29 cellular contexts compared by ENCODE assay signal in the genomic region with DNA sequence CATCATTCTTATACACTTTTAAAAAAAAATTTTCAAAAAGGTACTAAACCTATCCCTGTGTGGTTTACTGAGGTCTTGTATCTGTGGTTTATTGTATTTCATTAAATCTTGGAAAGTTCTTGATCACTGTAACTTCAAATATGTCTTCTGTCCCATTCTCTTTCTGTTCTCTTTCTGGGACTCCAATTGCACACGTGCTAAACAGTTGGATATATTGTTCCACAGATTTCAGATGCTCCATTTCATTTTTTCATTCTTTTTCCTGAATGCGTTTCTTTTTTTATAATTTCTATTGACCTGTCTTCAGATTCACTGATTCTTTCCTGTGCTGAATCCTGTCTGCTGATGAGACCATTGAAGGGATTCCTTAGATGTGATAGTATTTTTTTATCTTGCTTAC.
"Had no signal": no experiment of that assay in that cellular context is flagged by ENCODE, and none has a peak within 500 bp of the region (broad histone marks: within the 10 kb centered on the region; RNA-seq: fewer than 3 reads in every experiment).

No MANE protein-coding gene starts in this region.

- H3K27ac Mint-ChIP-seq: activated B cell treated with CpG ODN at 0.5 μM for 24 hours; activated CD8-positive, alpha-beta T cell treated with anti-CD3 and anti-CD28 coated beads for 36 hours; activated naive CD4-positive, alpha-beta T cell treated with anti-CD3 and anti-CD28 coated beads, Interleukin-2, amount 10 ng/mL, durations not matched to agents 7 days and 5 days; activated naive CD4-positive, alpha-beta T cell treated with anti-CD3 and anti-CD28 coated beads, Interleukin-2, amount 50 U/mL, for 72 hours; effector memory CD8-positive, alpha-beta T cell; T-helper 17 cell; T-helper 2 cell treated with Interferon-gamma antibody and Interleukin-4, amounts not matched to agents 5 μg/mL and 100 μg/mL, for 36 hours had no signal

- ATAC-seq: activated CD4-positive, CD25-positive, alpha-beta regulatory T cell treated with anti-CD3 and anti-CD28 coated beads, Interleukin-2, amount 50 U/mL, for 24 hours; activated CD8-positive, alpha-beta T cell treated with anti-CD3 and anti-CD28 coated beads for 36 hours; activated naive CD4-positive, alpha-beta T cell treated with anti-CD3 and anti-CD28 coated beads, Interleukin-2, amount 50 U/mL, for 72 hours; body of pancreas; effector memory CD8-positive, alpha-beta T cell; T-helper 17 cell had no signal

- H3K4me3 ChIP-seq: adrenal gland, body of pancreas, esophagus squamous epithelium had no signal

- H3K9me3 ChIP-seq: body of pancreas had no signal

- H3K27ac ChIP-seq: adrenal gland, body of pancreas, esophagus squamous epithelium, WERI-Rb-1 had no signal

- H3K27me3 ChIP-seq: adrenal gland, body of pancreas, esophagus squamous epithelium had no signal

- H3K4me3 Mint-ChIP-seq: activated B cell treated with CpG ODN at 0.5 μM for 24 hours; activated CD8-positive, alpha-beta T cell treated with anti-CD3 and anti-CD28 coated beads for 36 hours; activated naive CD4-positive, alpha-beta T cell treated with anti-CD3 and anti-CD28 coated beads, Interleukin-2, amount 10 ng/mL, durations not matched to agents 7 days and 5 days; effector memory CD8-positive, alpha-beta T cell; T-helper 17 cell; T-helper 2 cell treated with Interferon-gamma antibody and Interleukin-4, amounts not matched to agents 5 μg/mL and 100 μg/mL, for 36 hours had no signal

- H3K27me3 Mint-ChIP-seq: activated B cell treated with CpG ODN at 0.5 μM for 24 hours; activated CD8-positive, alpha-beta T cell treated with anti-CD3 and anti-CD28 coated beads for 36 hours; effector memory CD8-positive, alpha-beta T cell; T-helper 17 cell had no signal

- H3K36me3 ChIP-seq: adrenal gland, esophagus squamous epithelium had no signal

- FAIRE-seq: colon, frontal cortex had no signal

- H3K9me3 Mint-ChIP-seq: effector memory CD8-positive, alpha-beta T cell had no signal

- DNase-seq: activated B cell treated with CpG ODN at 0.5 μM for 24 hours; activated CD4-positive, alpha-beta T cell treated with anti-CD3 and anti-CD28 coated beads for 48 hours; activated CD4-positive, alpha-beta T cell treated with anti-CD3 and anti-CD28 coated beads, Interleukin-2, amount 50 U/mL, for 1 hour; activated CD4-positive, alpha-beta T cell treated with anti-CD3 and anti-CD28 coated beads, Interleukin-2, amount 50 U/mL, for 48 hours; activated CD8-positive, alpha-beta T cell treated with anti-CD3 and anti-CD28 coated beads for 36 hours; activated gamma-delta T cell; activated naive CD4-positive, alpha-beta T cell; activated naive CD4-positive, alpha-beta T cell treated with anti-CD3 and anti-CD28 coated beads, Interleukin-2, amount 10 ng/mL, durations not matched to agents 7 days and 5 days; activated T-cell treated with anti-CD3 and anti-CD28 coated beads, Interleukin-2, amount 50 U/mL, for 48 hours; adrenal gland; amygdala; aorta; body of pancreas; caudate nucleus; cortex of kidney; dermis blood vessel endothelial cell; effector CD4-positive, alpha-beta T cell; effector memory CD8-positive, alpha-beta T cell; esophagus squamous epithelium; head of caudate nucleus; T-helper 1 cell; T-helper 17 cell; T1000; WERI-Rb-1 had no signal
